ENCODE assay signal across 8 cellular contexts in genomic region chr17:40331743-40332641, GRCh38. TPM values are rescaled to one million over a fixed set of nuclear protein-coding genes. Genes with fewer than 3 reads are reported as not detected.
A peak's percentile ranks its signal among the peaks of the same experiment; 100 is the strongest.
DNase-seq lines count a peak whose midpoint lies in the region; ATAC-seq and TF ChIP-seq lines count a peak whose summit lies in the region.

No MANE protein-coding gene starts in this region.

- peaks cover 33% of the 10 kb centered on the region for H3K36me3 Mint-ChIP-seq in activated CD4-positive, alpha-beta T cell treated with anti-CD3 and anti-CD28 coated beads, Interleukin-2, amount 10 ng/mL, durations not matched to agents 24 days and 14 days (ENCODE audit: low read depth)
- H3K36me3 Mint-ChIP-seq in endodermal cell (ENCODE audit: low read depth): peaks cover 15% of the 10 kb centered on the region

- H3K27ac ChIP-seq in ascending aorta (peak overlapping the region; percentile 82), layer of hippocampus (ENCODE audit: low read depth, low read length) (peak overlapping the region; percentile 53), endodermal cell (ENCODE audit: low read depth, low read length) (no peak overlapping the region)

- no peak overlapping the region for H3K9ac ChIP-seq in endodermal cell (ENCODE audit: extremely low read depth, low read length, poor library complexity, severe bottlenecking)

- H3K9me3 Mint-ChIP-seq in activated CD4-positive, alpha-beta T cell treated with anti-CD3 and anti-CD28 coated beads, Interleukin-2, amount 10 ng/mL, durations not matched to agents 24 days and 14 days: no peaks in the 10 kb centered on the region
- H3K9me3 Mint-ChIP-seq in endodermal cell: no peaks in the 10 kb centered on the region

- H3K36me3 ChIP-seq in ascending aorta (no peaks in the 10 kb centered on the region), endodermal cell (ENCODE audit: control insufficient read depth, insufficient read depth, low read length) (no peaks in the 10 kb centered on the region)

- H3K27ac Mint-ChIP-seq in activated CD4-positive, alpha-beta T cell treated with anti-CD3 and anti-CD28 coated beads, Interleukin-2, amount 10 ng/mL, durations not matched to agents 24 days and 14 days: peak overlapping the region; percentile 68
- H3K27ac Mint-ChIP-seq in endodermal cell: no peak overlapping the region

- peak overlapping the region; percentile 36 to 40 for H3K4me3 ChIP-seq in ascending aorta
- no peak overlapping the region for H3K4me3 ChIP-seq in endodermal cell (ENCODE audit: low read length)

- H3K27me3 ChIP-seq in ascending aorta: no peaks in the 10 kb centered on the region
- no peaks in the 10 kb centered on the region for H3K27me3 ChIP-seq in layer of hippocampus (ENCODE audit: control insufficient read depth, insufficient read depth, low read length)
- H3K27me3 ChIP-seq in endodermal cell (ENCODE audit: control insufficient read depth, insufficient read depth, low read length, poor library complexity, severe bottlenecking): no peaks in the 10 kb centered on the region

- no peak for ATAC-seq in HG02885 (IDR thresholded peaks at IDR 0.05; ENCODE audit: poor library complexity, unreplicated experiment)

- H3K4me3 Mint-ChIP-seq in activated CD4-positive, alpha-beta T cell treated with anti-CD3 and anti-CD28 coated beads, Interleukin-2, amount 10 ng/mL, durations not matched to agents 24 days and 14 days: peak overlapping the region; percentile 53
- no peak overlapping the region for H3K4me3 Mint-ChIP-seq in endodermal cell

- intact Hi-C loops in activated CD4-positive, alpha-beta T cell treated with anti-CD3 and anti-CD28 coated beads, Interleukin-2, amount 10 ng/mL, durations not matched to agents 24 days and 14 days (cut with micrococcal nuclease): no loop called here
- intact Hi-C loops in ascending aorta (cut with DNase I): loop anchor here (1.0 kb wide), 2 partner anchors 9 to 10 kb away; no protein-coding TSS in a partner anchor

- no peaks in the 10 kb centered on the region for H3K9me3 ChIP-seq in ascending aorta
- no peaks in the 10 kb centered on the region for H3K9me3 ChIP-seq in endodermal cell (ENCODE audit: control insufficient read depth, low read length)

- DNase-seq in activated CD4-positive, alpha-beta T cell treated with anti-CD3 and anti-CD28 coated beads, Interleukin-2, amount 10 ng/mL, durations not matched to agents 24 days and 14 days: peak; percentile 71
- no peak for DNase-seq in activated CD4-positive, alpha-beta T cell treated with anti-CD3 and anti-CD28 coated beads, Interleukin-2, amount 50 U/mL, for 1 hour
- DNase-seq in ascending aorta (ENCODE audit: low spot score in 2 of 2): peak; percentile 72 to 95
- DNase-seq in stromal cell of bone marrow (ENCODE audit: low read depth): peak; percentile 84
- no peak for DNase-seq in SW480 (ENCODE audit: low spot score)
- no peak for DNase-seq in endodermal cell

- H3K4me1 ChIP-seq in ascending aorta (peaks cover 51 to 82% of the 10 kb centered on the region in 2 donors), endodermal cell (ENCODE audit: control insufficient read depth, insufficient read depth, low read length) (peaks cover 10% of the 10 kb centered on the region)

- WGBS in endodermal cell (ENCODE audit: insufficient coverage in 1 of 2, insufficient read length in 1 of 2), 2 experiments: 91 to 92% methylated on average over 7 to 21 of the region's 22 CpGs

- TF ChIP-seq CTCF in ascending aorta (IDR thresholded peaks at IDR 0.05) (no peak), endodermal cell (conservative IDR thresholded peaks at IDR 0.05) (no peak)

- peaks cover 68% of the 10 kb centered on the region for H3K4me1 Mint-ChIP-seq in activated CD4-positive, alpha-beta T cell treated with anti-CD3 and anti-CD28 coated beads, Interleukin-2, amount 10 ng/mL, durations not matched to agents 24 days and 14 days
- peaks cover 28% of the 10 kb centered on the region for H3K4me1 Mint-ChIP-seq in endodermal cell

- no peaks in the 10 kb centered on the region for H3K27me3 Mint-ChIP-seq in activated CD4-positive, alpha-beta T cell treated with anti-CD3 and anti-CD28 coated beads, Interleukin-2, amount 10 ng/mL, durations not matched to agents 24 days and 14 days
- H3K27me3 Mint-ChIP-seq in endodermal cell (ENCODE audit: insufficient read depth): peaks cover 5% of the 10 kb centered on the region

RNA-seq across cellular contexts. Expression of gene RARA, which starts 23.0 kb away (rescaled TPM):
- total RNA-seq in activated CD4-positive, alpha-beta T cell treated with anti-CD3 and anti-CD28 coated beads, Interleukin-2, amount 10 ng/mL, durations not matched to agents 24 days and 14 days: 24.0 and 26.2 TPM in 2 replicates
- 77.3 TPM for total RNA-seq in ascending aorta
- 10 to 100 TPM; 22.7 to 27.6 TPM for total RNA-seq in endodermal cell
- 51.2 TPM for polyA plus RNA-seq in endodermal cell (2013, experiment 1 of 2)
- polyA plus RNA-seq in endodermal cell (2013, experiment 2 of 2): 49.4 TPM

RNA-seq across cellular contexts. Expression of gene GJD3, which starts 32.5 kb away (rescaled TPM):
- 0.23 and 0.38 TPM in 2 replicates for total RNA-seq in activated CD4-positive, alpha-beta T cell treated with anti-CD3 and anti-CD28 coated beads, Interleukin-2, amount 10 ng/mL, durations not matched to agents 24 days and 14 days
- total RNA-seq in ascending aorta (not detected), endodermal cell (not detected)
- polyA plus RNA-seq in endodermal cell (2013, experiment 1 of 2): not detected
- polyA plus RNA-seq in endodermal cell (2013, experiment 2 of 2): not detected

RNA-seq across cellular contexts. Expression of gene CDC6, which starts 44.3 kb away (rescaled TPM):
- total RNA-seq in activated CD4-positive, alpha-beta T cell treated with anti-CD3 and anti-CD28 coated beads, Interleukin-2, amount 10 ng/mL, durations not matched to agents 24 days and 14 days: 139 and 142 TPM in 2 replicates
- 1.2 TPM for total RNA-seq in ascending aorta
- total RNA-seq in endodermal cell: 10 to 100 TPM; 88.4 to 95.4 TPM
- 37.8 TPM for polyA plus RNA-seq in endodermal cell (2013, experiment 1 of 2)
- polyA plus RNA-seq in endodermal cell (2013, experiment 2 of 2): 33.8 TPM

Comparison
In these comparisons a context has a peak if more than half of its experiments do, and no peak if none do; other contexts are left out.
1. DNase-seq: peak in activated CD4-positive, alpha-beta T cell treated with anti-CD3 and anti-CD28 coated beads, Interleukin-2, amount 10 ng/mL, durations not matched to agents 24 days and 14 days (single experiment), ascending aorta (2 of 2) and stromal cell of bone marrow (single experiment); none in activated CD4-positive, alpha-beta T cell treated with anti-CD3 and anti-CD28 coated beads, Interleukin-2, amount 50 U/mL, for 1 hour (single experiment), SW480 (single experiment) and endodermal cell (single experiment).
2. RNA of gene CDC6, which starts 44.3 kb away (total RNA-seq): 139 to 142 TPM in activated CD4-positive, alpha-beta T cell treated with anti-CD3 and anti-CD28 coated beads, Interleukin-2, amount 10 ng/mL, durations not matched to agents 24 days and 14 days and 88.4 to 95.4 TPM in endodermal cell; 1.2 TPM in ascending aorta (single experiment); every median in the first group is over 10 times any median in the second.